In the genomic region with DNA sequence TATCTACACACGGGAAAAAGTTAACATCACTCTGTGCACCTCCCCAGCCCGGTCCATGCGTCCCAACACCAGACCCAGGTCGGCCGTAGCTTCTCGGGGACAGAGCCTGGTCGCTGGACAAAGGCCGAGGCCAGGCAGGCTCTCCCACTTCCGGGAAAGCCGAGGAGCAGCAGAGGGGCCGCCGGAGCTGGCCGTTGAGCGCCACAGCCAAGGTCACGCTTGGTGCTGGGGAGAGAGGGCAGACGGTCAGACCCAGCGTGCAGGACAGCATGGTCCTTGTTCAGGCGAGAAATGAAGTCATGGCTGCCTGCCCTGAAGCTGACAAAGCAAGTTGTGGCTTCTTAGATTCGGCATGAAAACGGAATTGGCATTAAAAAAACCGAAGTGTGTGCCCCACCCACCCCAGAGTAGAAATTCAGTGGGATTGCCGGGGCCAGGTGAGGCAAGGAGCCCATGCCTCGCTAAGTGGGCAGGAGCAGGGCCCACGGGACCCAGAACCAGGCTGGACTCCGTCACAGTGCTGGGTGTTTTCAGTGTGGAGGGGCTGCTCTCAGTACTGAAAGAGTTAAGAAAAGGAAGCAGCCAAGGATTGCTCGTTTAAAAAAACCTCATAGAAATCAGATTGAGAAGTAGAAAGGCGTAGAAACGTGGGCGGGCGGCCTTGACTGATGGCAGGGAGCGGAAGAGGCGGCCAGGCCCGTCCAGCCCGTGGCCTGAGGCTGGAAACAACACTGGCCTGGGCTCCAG, we compare ENCODE assay signal across 1 cellular context.
A peak's percentile ranks its signal among the peaks of the same experiment; 100 is the strongest.
TF ChIP-seq lines count a peak whose summit lies in the region.

No MANE protein-coding gene starts in this region.

TF ChIP-seq in HepG2, 621 proteins besides CTCF, POLR2A, EP300 and RAD21 (continues in another document):
- TF ChIP-seq JARID2 (CRISPR knock-in tag; IDR thresholded peaks at IDR 0.05; ENCODE audit: insufficient replicate concordance) = no peak
- peak; percentile 89; the same call in 1 of the 2 replicates for TF ChIP-seq ZNF614 (CRISPR knock-in tag; IDR thresholded peaks at IDR 0.05; ENCODE audit: borderline replicate concordance)
- TF ChIP-seq BCL6 (CRISPR knock-in tag; IDR thresholded peaks at IDR 0.05) = peak; percentile 62
- 0 out of 2 replicates have a peak, but pooled peaks have one; percentile 34 for TF ChIP-seq FLYWCH1 (CRISPR knock-in tag; IDR thresholded peaks at IDR 0.05)
- TF ChIP-seq, protein P1, sequence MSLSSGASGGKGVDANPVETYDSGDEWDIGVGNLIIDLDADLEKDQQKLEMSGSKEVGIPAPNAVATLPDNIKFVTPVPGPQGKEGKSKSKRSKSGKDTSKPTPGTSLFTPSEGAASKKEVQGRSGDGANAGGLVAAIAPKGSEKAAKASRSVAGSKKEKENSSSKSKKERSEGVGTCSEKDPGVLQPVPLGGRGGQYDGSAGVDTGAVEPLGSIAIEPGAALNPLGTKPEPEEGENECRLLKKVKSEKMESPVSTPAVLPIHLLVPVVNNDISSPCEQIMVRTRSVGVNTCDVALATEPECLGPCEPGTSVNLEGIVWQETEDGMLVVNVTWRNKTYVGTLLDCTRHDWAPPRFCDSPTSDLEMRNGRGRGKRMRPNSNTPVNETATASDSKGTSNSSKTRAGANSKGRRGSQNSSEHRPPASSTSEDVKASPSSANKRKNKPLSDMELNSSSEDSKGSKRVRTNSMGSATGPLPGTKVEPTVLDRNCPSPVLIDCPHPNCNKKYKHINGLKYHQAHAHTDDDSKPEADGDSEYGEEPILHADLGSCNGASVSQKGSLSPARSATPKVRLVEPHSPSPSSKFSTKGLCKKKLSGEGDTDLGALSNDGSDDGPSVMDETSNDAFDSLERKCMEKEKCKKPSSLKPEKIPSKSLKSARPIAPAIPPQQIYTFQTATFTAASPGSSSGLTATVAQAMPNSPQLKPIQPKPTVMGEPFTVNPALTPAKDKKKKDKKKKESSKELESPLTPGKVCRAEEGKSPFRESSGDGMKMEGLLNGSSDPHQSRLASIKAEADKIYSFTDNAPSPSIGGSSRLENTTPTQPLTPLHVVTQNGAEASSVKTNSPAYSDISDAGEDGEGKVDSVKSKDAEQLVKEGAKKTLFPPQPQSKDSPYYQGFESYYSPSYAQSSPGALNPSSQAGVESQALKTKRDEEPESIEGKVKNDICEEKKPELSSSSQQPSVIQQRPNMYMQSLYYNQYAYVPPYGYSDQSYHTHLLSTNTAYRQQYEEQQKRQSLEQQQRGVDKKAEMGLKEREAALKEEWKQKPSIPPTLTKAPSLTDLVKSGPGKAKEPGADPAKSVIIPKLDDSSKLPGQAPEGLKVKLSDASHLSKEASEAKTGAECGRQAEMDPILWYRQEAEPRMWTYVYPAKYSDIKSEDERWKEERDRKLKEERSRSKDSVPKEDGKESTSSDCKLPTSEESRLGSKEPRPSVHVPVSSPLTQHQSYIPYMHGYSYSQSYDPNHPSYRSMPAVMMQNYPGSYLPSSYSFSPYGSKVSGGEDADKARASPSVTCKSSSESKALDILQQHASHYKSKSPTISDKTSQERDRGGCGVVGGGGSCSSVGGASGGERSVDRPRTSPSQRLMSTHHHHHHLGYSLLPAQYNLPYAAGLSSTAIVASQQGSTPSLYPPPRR (CRISPR knock-in tag; IDR thresholded peaks at IDR 0.05; ENCODE audit: borderline replicate concordance) = peak; percentile 75; the same call in 1 of the 2 replicates
- TF ChIP-seq MED1 (CRISPR knock-in tag; IDR thresholded peaks at IDR 0.05) = peak; percentile 86
- TF ChIP-seq, protein P2, sequence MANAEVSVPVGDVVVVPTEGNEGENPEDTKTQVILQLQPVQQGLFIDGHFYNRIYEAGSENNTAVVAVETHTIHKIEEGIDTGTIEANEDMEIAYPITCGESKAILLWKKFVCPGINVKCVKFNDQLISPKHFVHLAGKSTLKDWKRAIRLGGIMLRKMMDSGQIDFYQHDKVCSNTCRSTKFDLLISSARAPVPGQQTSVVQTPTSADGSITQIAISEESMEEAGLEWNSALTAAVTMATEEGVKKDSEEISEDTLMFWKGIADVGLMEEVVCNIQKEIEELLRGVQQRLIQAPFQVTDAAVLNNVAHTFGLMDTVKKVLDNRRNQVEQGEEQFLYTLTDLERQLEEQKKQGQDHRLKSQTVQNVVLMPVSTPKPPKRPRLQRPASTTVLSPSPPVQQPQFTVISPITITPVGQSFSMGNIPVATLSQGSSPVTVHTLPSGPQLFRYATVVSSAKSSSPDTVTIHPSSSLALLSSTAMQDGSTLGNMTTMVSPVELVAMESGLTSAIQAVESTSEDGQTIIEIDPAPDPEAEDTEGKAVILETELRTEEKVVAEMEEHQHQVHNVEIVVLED (CRISPR knock-in tag; IDR thresholded peaks at IDR 0.05; ENCODE audit: borderline replicate concordance) = peak; percentile 73; the same call in 1 of the 2 replicates
- TF ChIP-seq ZNF292 (CRISPR knock-in tag; IDR thresholded peaks at IDR 0.05; ENCODE audit: borderline replicate concordance, low read depth) = peak; percentile 89
- TF ChIP-seq, protein P3, sequence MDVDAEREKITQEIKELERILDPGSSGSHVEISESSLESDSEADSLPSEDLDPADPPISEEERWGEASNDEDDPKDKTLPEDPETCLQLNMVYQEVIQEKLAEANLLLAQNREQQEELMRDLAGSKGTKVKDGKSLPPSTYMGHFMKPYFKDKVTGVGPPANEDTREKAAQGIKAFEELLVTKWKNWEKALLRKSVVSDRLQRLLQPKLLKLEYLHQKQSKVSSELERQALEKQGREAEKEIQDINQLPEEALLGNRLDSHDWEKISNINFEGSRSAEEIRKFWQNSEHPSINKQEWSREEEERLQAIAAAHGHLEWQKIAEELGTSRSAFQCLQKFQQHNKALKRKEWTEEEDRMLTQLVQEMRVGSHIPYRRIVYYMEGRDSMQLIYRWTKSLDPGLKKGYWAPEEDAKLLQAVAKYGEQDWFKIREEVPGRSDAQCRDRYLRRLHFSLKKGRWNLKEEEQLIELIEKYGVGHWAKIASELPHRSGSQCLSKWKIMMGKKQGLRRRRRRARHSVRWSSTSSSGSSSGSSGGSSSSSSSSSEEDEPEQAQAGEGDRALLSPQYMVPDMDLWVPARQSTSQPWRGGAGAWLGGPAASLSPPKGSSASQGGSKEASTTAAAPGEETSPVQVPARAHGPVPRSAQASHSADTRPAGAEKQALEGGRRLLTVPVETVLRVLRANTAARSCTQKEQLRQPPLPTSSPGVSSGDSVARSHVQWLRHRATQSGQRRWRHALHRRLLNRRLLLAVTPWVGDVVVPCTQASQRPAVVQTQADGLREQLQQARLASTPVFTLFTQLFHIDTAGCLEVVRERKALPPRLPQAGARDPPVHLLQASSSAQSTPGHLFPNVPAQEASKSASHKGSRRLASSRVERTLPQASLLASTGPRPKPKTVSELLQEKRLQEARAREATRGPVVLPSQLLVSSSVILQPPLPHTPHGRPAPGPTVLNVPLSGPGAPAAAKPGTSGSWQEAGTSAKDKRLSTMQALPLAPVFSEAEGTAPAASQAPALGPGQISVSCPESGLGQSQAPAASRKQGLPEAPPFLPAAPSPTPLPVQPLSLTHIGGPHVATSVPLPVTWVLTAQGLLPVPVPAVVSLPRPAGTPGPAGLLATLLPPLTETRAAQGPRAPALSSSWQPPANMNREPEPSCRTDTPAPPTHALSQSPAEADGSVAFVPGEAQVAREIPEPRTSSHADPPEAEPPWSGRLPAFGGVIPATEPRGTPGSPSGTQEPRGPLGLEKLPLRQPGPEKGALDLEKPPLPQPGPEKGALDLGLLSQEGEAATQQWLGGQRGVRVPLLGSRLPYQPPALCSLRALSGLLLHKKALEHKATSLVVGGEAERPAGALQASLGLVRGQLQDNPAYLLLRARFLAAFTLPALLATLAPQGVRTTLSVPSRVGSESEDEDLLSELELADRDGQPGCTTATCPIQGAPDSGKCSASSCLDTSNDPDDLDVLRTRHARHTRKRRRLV (CRISPR knock-in tag; IDR thresholded peaks at IDR 0.05) = no peak; the same call in 1 of the 2 replicates
- TF ChIP-seq, protein P4, sequence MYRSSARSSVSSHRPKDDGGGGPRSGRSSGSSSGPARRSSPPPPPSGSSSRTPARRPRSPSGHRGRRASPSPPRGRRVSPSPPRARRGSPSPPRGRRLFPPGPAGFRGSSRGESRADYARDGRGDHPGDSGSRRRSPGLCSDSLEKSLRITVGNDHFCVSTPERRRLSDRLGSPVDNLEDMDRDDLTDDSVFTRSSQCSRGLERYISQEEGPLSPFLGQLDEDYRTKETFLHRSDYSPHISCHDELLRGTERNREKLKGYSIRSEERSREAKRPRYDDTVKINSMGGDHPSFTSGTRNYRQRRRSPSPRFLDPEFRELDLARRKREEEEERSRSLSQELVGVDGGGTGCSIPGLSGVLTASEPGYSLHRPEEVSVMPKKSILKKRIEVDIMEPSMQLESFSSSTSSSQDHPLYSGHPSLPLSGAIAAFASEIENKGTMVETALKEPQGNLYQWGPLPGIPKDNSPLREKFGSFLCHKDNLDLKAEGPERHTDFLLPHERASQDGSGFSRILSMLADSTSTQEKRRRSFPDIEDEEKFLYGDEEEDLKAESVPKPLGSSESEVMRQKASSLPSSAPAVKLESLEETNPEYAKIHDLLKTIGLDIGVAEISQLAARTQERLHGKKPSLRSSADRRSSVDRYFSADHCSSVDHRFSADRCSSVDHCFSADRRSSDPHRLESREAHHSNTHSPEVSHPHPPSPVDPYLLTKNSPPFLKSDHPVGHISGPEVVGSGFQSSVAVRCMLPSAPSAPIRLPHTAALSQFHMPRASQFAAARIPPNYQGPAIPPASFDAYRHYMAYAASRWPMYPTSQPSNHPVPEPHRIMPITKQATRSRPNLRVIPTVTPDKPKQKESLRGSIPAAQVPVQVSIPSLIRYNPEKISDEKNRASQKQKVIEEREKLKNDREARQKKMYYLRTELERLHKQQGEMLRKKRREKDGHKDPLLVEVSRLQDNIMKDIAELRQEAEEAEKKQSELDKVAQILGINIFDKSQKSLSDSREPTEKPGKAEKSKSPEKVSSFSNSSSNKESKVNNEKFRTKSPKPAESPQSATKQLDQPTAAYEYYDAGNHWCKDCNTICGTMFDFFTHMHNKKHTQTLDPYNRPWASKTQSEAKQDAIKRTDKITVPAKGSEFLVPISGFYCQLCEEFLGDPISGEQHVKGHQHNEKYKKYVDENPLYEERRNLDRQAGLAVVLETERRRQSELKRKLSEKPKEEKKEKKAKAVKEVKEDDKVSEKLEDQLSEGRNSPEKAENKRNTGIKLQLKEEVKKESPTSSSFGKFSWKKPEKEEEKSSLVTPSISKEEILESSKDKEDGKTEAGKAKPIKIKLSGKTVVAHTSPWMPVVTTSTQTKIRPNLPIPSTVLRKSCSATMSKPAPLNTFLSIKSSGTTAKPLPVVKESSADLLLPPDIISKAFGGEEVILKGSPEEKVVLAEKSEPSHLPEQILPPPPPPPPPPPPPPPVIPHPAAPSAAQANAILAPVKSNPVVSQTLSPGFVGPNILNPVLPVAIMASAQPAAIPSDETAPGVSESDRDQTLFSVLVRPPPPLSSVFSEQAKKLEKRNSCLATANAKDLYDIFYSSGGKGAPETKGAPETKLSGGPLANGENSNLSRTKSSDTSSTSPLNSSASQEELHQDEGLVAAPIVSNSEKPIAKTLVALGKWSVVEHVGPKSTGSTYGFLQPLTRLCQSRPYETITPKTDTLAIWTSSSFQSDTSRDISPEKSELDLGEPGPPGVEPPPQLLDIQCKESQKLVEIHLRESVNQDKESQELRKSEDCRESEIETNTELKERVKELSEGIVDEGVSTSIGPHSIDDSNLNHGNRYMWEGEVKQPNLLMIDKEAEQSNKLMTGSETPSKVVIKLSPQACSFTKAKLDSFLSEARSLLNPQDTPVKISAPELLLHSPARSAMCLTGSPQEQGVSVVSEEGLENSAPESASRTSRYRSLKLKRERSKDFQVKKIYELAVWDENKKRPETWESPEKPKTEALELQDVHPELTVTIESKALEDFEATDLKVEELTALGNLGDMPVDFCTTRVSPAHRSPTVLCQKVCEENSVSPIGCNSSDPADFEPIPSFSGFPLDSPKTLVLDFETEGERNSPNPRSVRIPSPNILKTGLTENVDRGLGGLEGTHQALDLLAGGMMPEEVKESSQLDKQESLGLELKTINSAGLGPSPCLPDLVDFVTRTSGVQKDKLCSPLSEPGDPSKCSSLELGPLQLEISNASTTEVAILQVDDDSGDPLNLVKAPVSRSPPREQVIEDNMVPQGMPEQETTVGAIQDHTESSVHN (CRISPR knock-in tag; IDR thresholded peaks at IDR 0.05) = 0 out of 2 replicates have a peak, but pooled peaks have one; percentile 29
- TF ChIP-seq KLF6 (CRISPR knock-in tag; IDR thresholded peaks at IDR 0.05) = no peak
- TF ChIP-seq THAP11 (CRISPR knock-in tag; IDR thresholded peaks at IDR 0.05) = peak; percentile 70
- TF ChIP-seq MIER3 (CRISPR knock-in tag; IDR thresholded peaks at IDR 0.05; ENCODE audit: borderline replicate concordance) = peak; percentile 85; the same call in 1 of the 2 replicates
- TF ChIP-seq ZNF891 (CRISPR knock-in tag; IDR thresholded peaks at IDR 0.05) = no peak
- TF ChIP-seq, protein P5, sequence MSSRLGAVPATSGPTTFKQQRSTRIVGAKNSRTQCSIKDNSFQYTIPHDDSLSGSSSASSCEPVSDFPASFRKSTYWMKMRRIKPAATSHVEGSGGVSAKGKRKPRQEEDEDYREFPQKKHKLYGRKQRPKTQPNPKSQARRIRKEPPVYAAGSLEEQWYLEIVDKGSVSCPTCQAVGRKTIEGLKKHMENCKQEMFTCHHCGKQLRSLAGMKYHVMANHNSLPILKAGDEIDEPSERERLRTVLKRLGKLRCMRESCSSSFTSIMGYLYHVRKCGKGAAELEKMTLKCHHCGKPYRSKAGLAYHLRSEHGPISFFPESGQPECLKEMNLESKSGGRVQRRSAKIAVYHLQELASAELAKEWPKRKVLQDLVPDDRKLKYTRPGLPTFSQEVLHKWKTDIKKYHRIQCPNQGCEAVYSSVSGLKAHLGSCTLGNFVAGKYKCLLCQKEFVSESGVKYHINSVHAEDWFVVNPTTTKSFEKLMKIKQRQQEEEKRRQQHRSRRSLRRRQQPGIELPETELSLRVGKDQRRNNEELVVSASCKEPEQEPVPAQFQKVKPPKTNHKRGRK (CRISPR knock-in tag; IDR thresholded peaks at IDR 0.05) = no peak
- TF ChIP-seq ELF4 (CRISPR knock-in tag; IDR thresholded peaks at IDR 0.05; ENCODE audit: borderline replicate concordance) = 0 out of 2 replicates have a peak, but pooled peaks have one; percentile 91
- no peak for TF ChIP-seq HNRNPUL1 (IDR thresholded peaks at IDR 0.05; ENCODE audit: low read depth, low read length)
- peak; percentile 84; the same call in 1 of the 2 replicates for TF ChIP-seq ZNF788 (CRISPR knock-in tag; IDR thresholded peaks at IDR 0.05; ENCODE audit: borderline replicate concordance)
- no peak for TF ChIP-seq SIN3B (IDR thresholded peaks at IDR 0.05; ENCODE audit: low read length)
- no peak for TF ChIP-seq ZNF468 (CRISPR knock-in tag; IDR thresholded peaks at IDR 0.05)
- TF ChIP-seq SMARCC2 (IDR thresholded peaks at IDR 0.05) = no peak
- TF ChIP-seq ATF7 (IDR thresholded peaks at IDR 0.05) = no peak
- no peak for TF ChIP-seq ATF7 (CRISPR knock-in tag; IDR thresholded peaks at IDR 0.05)
- no peak for TF ChIP-seq ADNP (CRISPR knock-in tag; IDR thresholded peaks at IDR 0.05)
- TF ChIP-seq TBX2 (CRISPR knock-in tag; IDR thresholded peaks at IDR 0.05; ENCODE audit: borderline replicate concordance) = peak; percentile 73; the same call in 1 of the 2 replicates
